In genomic region chr3:49378249-49378899, GRCh38 we compare ENCODE assay signal across 9 cellular contexts. TPM values are rescaled to one million over a fixed set of nuclear protein-coding genes. Genes with fewer than 3 reads are reported as not detected.
A peak's percentile ranks its signal among the peaks of the same experiment; 100 is the strongest.
DNase-seq lines count a peak whose midpoint lies in the region; ATAC-seq, FAIRE-seq and TF ChIP-seq lines count a peak whose summit lies in the region.
"Had no signal": no experiment of that assay in that cellular context is flagged by ENCODE, and none has a peak within 500 bp of the region (broad histone marks: within the 10 kb centered on the region; RNA-seq: fewer than 3 reads in every experiment).

No MANE protein-coding gene starts in this region.

- no peak for ATAC-seq in GM21786 (IDR thresholded peaks at IDR 0.05; ENCODE audit: unreplicated experiment)

- no peak overlapping the region for H3K4me3 ChIP-seq in AG10803 (ENCODE audit: low read length)
- no peak overlapping the region for H3K4me3 ChIP-seq in cardiac fibroblast (replicated peaks in 1 of 2; ENCODE audit: low read depth in 2 of 2, low read length in 2 of 2)

- no peaks in the 10 kb centered on the region for H3K9me3 Mint-ChIP-seq in mesothelial cell of epicardium

- TF ChIP-seq CTCF in AG10803 (conservative IDR thresholded peaks at IDR 0.05; ENCODE audit: low read length) = no peak
- no peak for TF ChIP-seq CTCF in cardiac fibroblast (IDR thresholded peaks at IDR 0.05; ENCODE audit: low read depth, low read length)
- TF ChIP-seq CTCF in mesothelial cell of epicardium (IDR thresholded peaks at IDR 0.05; ENCODE audit: unreplicated experiment) = no peak

- DNase-seq in AG10803 (ENCODE audit: low read depth) (peak; percentile 95), LHCN-M2 (ENCODE audit: low read depth) (peak; percentile 87), cardiac fibroblast (ENCODE audit: low read depth in 2 of 2) (peak; percentile 80 to 92), mesothelial cell of epicardium (ENCODE audit: low spot score in 2 of 2, unreplicated experiment in 2 of 2) (no peak), GM19239 (ENCODE audit: insufficient read length, low spot score) (no peak), GF-D8 (lab: John Stamatoyannopoulos, UW) (no peak)
- no peak for DNase-seq in activated CD4-positive, CD25-positive, alpha-beta regulatory T cell (lab: John Stamatoyannopoulos, UW)
- DNase-seq: NCI-H1417 had no signal

- peaks cover 14% of the 10 kb centered on the region for H3K36me3 Mint-ChIP-seq in mesothelial cell of epicardium

- peak overlapping the region; percentile 82 for H3K27ac Mint-ChIP-seq in mesothelial cell of epicardium

- peaks cover 4% of the 10 kb centered on the region for H3K4me1 Mint-ChIP-seq in mesothelial cell of epicardium

- H3K27me3 Mint-ChIP-seq in mesothelial cell of epicardium (ENCODE audit: low read depth) = no peaks in the 10 kb centered on the region

- no peak overlapping the region for H3K4me3 Mint-ChIP-seq in mesothelial cell of epicardium

- FAIRE-seq in GM19239 (lab: Jason Lieb, UNC) = no peak

RNA-seq across cellular contexts. Expression of gene GPX1, which starts 20.2 kb away (rescaled TPM):
- 377 and 434 TPM in 2 replicates for total RNA-seq in LHCN-M2 (2014; rRNA removed)
- polyA plus RNA-seq in LHCN-M2 (2012) = 544 TPM
- total RNA-seq in mesothelial cell of epicardium = 97.9 to 108 TPM (median 98.7 TPM) in 3 replicates

RNA-seq across cellular contexts. Expression of gene RHOA, which starts 33.4 kb away (rescaled TPM):
- total RNA-seq in LHCN-M2 (2014; rRNA removed) (706 and 885 TPM in 2 replicates), mesothelial cell of epicardium (248 to 261 TPM (median 250 TPM) in 3 replicates)
- polyA plus RNA-seq in LHCN-M2 (2012) = 747 TPM

RNA-seq across cellular contexts. Expression of gene TCTA, which starts 33.8 kb away (rescaled TPM):
- total RNA-seq in LHCN-M2 (2014; rRNA removed) (43.2 and 50.1 TPM in 2 replicates), mesothelial cell of epicardium (13.7 to 15.8 TPM (median 13.9 TPM) in 3 replicates)
- polyA plus RNA-seq in LHCN-M2 (2012) = 74.3 TPM

RNA-seq across cellular contexts. Expression of gene USP4, which starts 38.5 kb away (rescaled TPM):
- 8.5 and 11.0 TPM in 2 replicates for total RNA-seq in LHCN-M2 (2014; rRNA removed)
- 37.8 TPM for polyA plus RNA-seq in LHCN-M2 (2012)
- 53.1 to 55.3 TPM (median 54.5 TPM) in 3 replicates for total RNA-seq in mesothelial cell of epicardium

RNA-seq across cellular contexts. Expression of gene AMT, which starts 43.9 kb away (rescaled TPM):
- total RNA-seq in LHCN-M2 (2014; rRNA removed) = 0.11 and 0.71 TPM in 2 replicates
- 0.80 TPM for polyA plus RNA-seq in LHCN-M2 (2012)
- total RNA-seq in mesothelial cell of epicardium = 30.3 to 33.4 TPM (median 33.0 TPM) in 3 replicates

Comparison
In these comparisons a context has a peak if more than half of its experiments do, and no peak if none do; other contexts are left out.
1. DNase-seq: peak in AG10803 (single experiment), LHCN-M2 (single experiment) and cardiac fibroblast (2 of 2); none in mesothelial cell of epicardium (0 of 2), GM19239 (single experiment), GF-D8 (single experiment) and activated CD4-positive, CD25-positive, alpha-beta regulatory T cell (0 of 4).